Comparison of ENCODE assay signal across 23 cellular contexts in the genomic region with DNA sequence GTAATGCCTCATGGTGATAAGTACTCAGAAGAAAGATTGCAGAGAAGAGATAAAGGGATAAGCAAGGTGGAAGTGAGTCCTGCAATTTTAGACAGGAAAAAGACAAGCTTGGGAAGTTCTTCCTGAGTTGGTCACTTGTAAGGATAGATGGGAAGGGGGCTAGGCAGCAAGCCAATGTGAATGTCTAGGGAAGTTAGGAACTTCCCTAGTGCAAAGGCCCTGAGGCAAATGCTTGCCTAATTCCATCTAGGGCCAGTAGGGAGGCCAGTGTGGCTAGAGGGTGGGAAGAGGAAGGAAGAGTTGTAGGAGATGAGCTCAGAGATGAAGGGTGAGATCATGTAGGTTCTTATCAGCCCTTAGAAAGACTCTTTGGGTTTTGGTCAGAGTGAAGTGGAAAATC.
"Had no signal": no experiment of that assay in that cellular context is flagged by ENCODE, and none has a peak within 500 bp of the region (broad histone marks: within the 10 kb centered on the region; RNA-seq: fewer than 3 reads in every experiment).

No MANE protein-coding gene starts in this region.

- H3K4me1 Mint-ChIP-seq: activated CD4-positive, alpha-beta memory T cell treated with anti-CD3 and anti-CD28 coated beads, Interleukin-2, amount 10 ng/mL, durations not matched to agents 7 days and 5 days; activated CD8-positive, alpha-beta memory T cell treated with anti-CD3 and anti-CD28 coated beads, Interleukin-2, amount 10 ng/mL, durations not matched to agents 7 days and 5 days; activated naive CD4-positive, alpha-beta T cell treated with anti-CD3 and anti-CD28 coated beads, Interleukin-2, amount 50 U/mL, for 24 hours; naive B cell; stimulated activated effector memory CD8-positive, alpha-beta T cell treated with anti-CD3 and anti-CD28 coated beads, Interleukin-12 subunit alpha, Interleukin-12 subunit beta, amount 100 ng/mL, for 72 hours; stimulated activated naive CD8-positive, alpha-beta T cell treated with anti-CD3 and anti-CD28 coated beads, Interleukin-15, amount 100 ng/mL, for 72 hours had no signal

- H3K9me3 Mint-ChIP-seq: activated CD4-positive, alpha-beta memory T cell treated with anti-CD3 and anti-CD28 coated beads, Interleukin-2, amount 10 ng/mL, durations not matched to agents 7 days and 5 days had no signal

- DNase-seq: activated CD4-positive, alpha-beta memory T cell treated with anti-CD3 and anti-CD28 coated beads, Interleukin-2, amount 10 ng/mL, durations not matched to agents 7 days and 5 days; activated CD4-positive, alpha-beta T cell treated with anti-CD3 and anti-CD28 coated beads for 48 hours; activated CD8-positive, alpha-beta memory T cell treated with anti-CD3 and anti-CD28 coated beads, Interleukin-2, amount 10 ng/mL, durations not matched to agents 7 days and 5 days; activated gamma-delta T cell; activated T-cell treated with anti-CD3 and anti-CD28 coated beads for 4 hours; brain microvascular endothelial cell; central memory CD4-positive, alpha-beta T cell; dermis blood vessel endothelial cell; effector CD8-positive, alpha-beta T cell; gastrocnemius medialis; left colon; naive B cell; nucleus accumbens; posterior cingulate gyrus; small intestine; stimulated activated CD4-positive, alpha-beta T cell treated with anti-CD3 and anti-CD28 coated beads, Interleukin-2, amount 100 ng/mL, for 24 hours; stimulated activated naive CD8-positive, alpha-beta T cell treated with anti-CD3 and anti-CD28 coated beads, Interleukin-15, amount 100 ng/mL, for 72 hours; tibial artery had no signal

- H3K27ac Mint-ChIP-seq: activated CD4-positive, alpha-beta memory T cell treated with anti-CD3 and anti-CD28 coated beads, Interleukin-2, amount 10 ng/mL, durations not matched to agents 7 days and 5 days; activated CD8-positive, alpha-beta memory T cell treated with anti-CD3 and anti-CD28 coated beads, Interleukin-2, amount 10 ng/mL, durations not matched to agents 7 days and 5 days; activated naive CD4-positive, alpha-beta T cell treated with anti-CD3 and anti-CD28 coated beads, Interleukin-2, amount 50 U/mL, for 24 hours; stimulated activated effector memory CD8-positive, alpha-beta T cell treated with anti-CD3 and anti-CD28 coated beads, Interleukin-12 subunit alpha, Interleukin-12 subunit beta, amount 100 ng/mL, for 72 hours; stimulated activated naive CD8-positive, alpha-beta T cell treated with anti-CD3 and anti-CD28 coated beads, Interleukin-15, amount 100 ng/mL, for 72 hours had no signal

- ATAC-seq: activated CD8-positive, alpha-beta memory T cell treated with anti-CD3 and anti-CD28 coated beads, Interleukin-2, amount 10 ng/mL, durations not matched to agents 7 days and 5 days; gastrocnemius medialis; left colon; sciatic nerve; stimulated activated effector memory CD8-positive, alpha-beta T cell treated with anti-CD3 and anti-CD28 coated beads, Interleukin-12 subunit alpha, Interleukin-12 subunit beta, amount 100 ng/mL, for 72 hours; stimulated activated naive CD8-positive, alpha-beta T cell treated with anti-CD3 and anti-CD28 coated beads, Interleukin-15, amount 100 ng/mL, for 72 hours had no signal

- H3K36me3 Mint-ChIP-seq: activated CD8-positive, alpha-beta memory T cell treated with anti-CD3 and anti-CD28 coated beads, Interleukin-2, amount 10 ng/mL, durations not matched to agents 7 days and 5 days; activated naive CD4-positive, alpha-beta T cell treated with anti-CD3 and anti-CD28 coated beads, Interleukin-2, amount 50 U/mL, for 24 hours; stimulated activated effector memory CD8-positive, alpha-beta T cell treated with anti-CD3 and anti-CD28 coated beads, Interleukin-12 subunit alpha, Interleukin-12 subunit beta, amount 100 ng/mL, for 72 hours had no signal

- H3K4me3 ChIP-seq: ascending aorta, esophagus muscularis mucosa, gastrocnemius medialis, tibial artery had no signal

- H3K27ac ChIP-seq: ascending aorta, brain microvascular endothelial cell, esophagus muscularis mucosa, gastrocnemius medialis, tibial artery had no signal

- H3K27me3 Mint-ChIP-seq: activated CD4-positive, alpha-beta memory T cell treated with anti-CD3 and anti-CD28 coated beads, Interleukin-2, amount 10 ng/mL, durations not matched to agents 7 days and 5 days; activated CD8-positive, alpha-beta memory T cell treated with anti-CD3 and anti-CD28 coated beads, Interleukin-2, amount 10 ng/mL, durations not matched to agents 7 days and 5 days; activated naive CD4-positive, alpha-beta T cell treated with anti-CD3 and anti-CD28 coated beads, Interleukin-2, amount 50 U/mL, for 24 hours; stimulated activated naive CD8-positive, alpha-beta T cell treated with anti-CD3 and anti-CD28 coated beads, Interleukin-15, amount 100 ng/mL, for 72 hours had no signal

- H3K4me3 Mint-ChIP-seq: activated CD4-positive, alpha-beta memory T cell treated with anti-CD3 and anti-CD28 coated beads, Interleukin-2, amount 10 ng/mL, durations not matched to agents 7 days and 5 days; activated CD8-positive, alpha-beta memory T cell treated with anti-CD3 and anti-CD28 coated beads, Interleukin-2, amount 10 ng/mL, durations not matched to agents 7 days and 5 days; activated naive CD4-positive, alpha-beta T cell treated with anti-CD3 and anti-CD28 coated beads, Interleukin-2, amount 50 U/mL, for 24 hours; naive B cell; stimulated activated effector memory CD8-positive, alpha-beta T cell treated with anti-CD3 and anti-CD28 coated beads, Interleukin-12 subunit alpha, Interleukin-12 subunit beta, amount 100 ng/mL, for 72 hours; stimulated activated naive CD8-positive, alpha-beta T cell treated with anti-CD3 and anti-CD28 coated beads, Interleukin-15, amount 100 ng/mL, for 72 hours had no signal

- H3K36me3 ChIP-seq: ascending aorta, brain microvascular endothelial cell, esophagus muscularis mucosa, gastrocnemius medialis, tibial artery had no signal

- H3K4me1 ChIP-seq: ascending aorta, esophagus muscularis mucosa, gastrocnemius medialis, tibial artery had no signal

- H3K9me3 ChIP-seq: ascending aorta, esophagus muscularis mucosa, gastrocnemius medialis, tibial artery had no signal

- H3K27me3 ChIP-seq: ascending aorta, brain microvascular endothelial cell, esophagus muscularis mucosa, gastrocnemius medialis, tibial artery had no signal
